In genomic region chr4:48467442-48467841, GRCh38 we compare ENCODE assay signal across 31 cellular contexts. TPM values are rescaled to one million over a fixed set of nuclear protein-coding genes. Genes with fewer than 3 reads are reported as not detected.
"Had no signal": no experiment of that assay in that cellular context is flagged by ENCODE, and none has a peak within 500 bp of the region (broad histone marks: within the 10 kb centered on the region; RNA-seq: fewer than 3 reads in every experiment).

No MANE protein-coding gene starts in this region.

- H3K9me3 Mint-ChIP-seq: activated T-helper 17 cell treated with anti-CD3 and anti-CD28 coated beads, Interleukin-2, amount 50 U/mL, for 72 hours; dendritic cell treated with granulocyte-macrophage colony-stimulating factor and Interleukin-4, amounts not matched to agents 40 ng/mL and 50 ng/mL, for 4 days; immature natural killer cell; natural killer cell had no signal

- H3K4me1 Mint-ChIP-seq: activated T-helper 17 cell treated with anti-CD3 and anti-CD28 coated beads, Interleukin-2, amount 50 U/mL, for 72 hours; immature natural killer cell; natural killer cell had no signal

- ATAC-seq: activated CD4-positive, CD25-positive, alpha-beta regulatory T cell treated with anti-CD3 and anti-CD28 coated beads, Interleukin-2, amount 50 U/mL, for 24 hours; activated T-helper 17 cell treated with anti-CD3 and anti-CD28 coated beads, Interleukin-2, amount 50 U/mL, for 72 hours; left lobe of liver; natural killer cell; pancreas; psoas muscle; upper lobe of right lung had no signal

- H3K27ac Mint-ChIP-seq: activated naive CD8-positive, alpha-beta T cell; activated T-helper 17 cell treated with anti-CD3 and anti-CD28 coated beads, Interleukin-2, amount 50 U/mL, for 72 hours; dendritic cell treated with granulocyte-macrophage colony-stimulating factor and Interleukin-4, amounts not matched to agents 40 ng/mL and 50 ng/mL, for 4 days; immature natural killer cell; natural killer cell; stimulated activated naive CD8-positive, alpha-beta T cell treated with anti-CD3 and anti-CD28 coated beads, Interleukin-15, Interleukin-2, amounts not matched to agents 100 ng/mL and 50 ng/mL, for 24 hours had no signal

- H3K9me3 ChIP-seq: adrenal gland, ascending aorta, pancreas, right atrium auricular region, thyroid gland, upper lobe of right lung had no signal

- H3K36me3 ChIP-seq: adrenal gland, ascending aorta, brain microvascular endothelial cell, pancreas, right atrium auricular region, thyroid gland, upper lobe of right lung had no signal

- H3K36me3 Mint-ChIP-seq: activated naive CD8-positive, alpha-beta T cell; natural killer cell had no signal

- H3K27me3 ChIP-seq: adrenal gland, ascending aorta, brain microvascular endothelial cell, hepatocyte, pancreas, right atrium auricular region, thyroid gland, upper lobe of right lung had no signal

- FAIRE-seq: endometrium, pancreas had no signal

- H3K4me3 Mint-ChIP-seq: activated naive CD8-positive, alpha-beta T cell; activated T-helper 17 cell treated with anti-CD3 and anti-CD28 coated beads, Interleukin-2, amount 50 U/mL, for 72 hours; dendritic cell treated with granulocyte-macrophage colony-stimulating factor and Interleukin-4, amounts not matched to agents 40 ng/mL and 50 ng/mL, for 4 days; immature natural killer cell; natural killer cell; stimulated activated naive CD8-positive, alpha-beta T cell treated with anti-CD3 and anti-CD28 coated beads, Interleukin-15, Interleukin-2, amounts not matched to agents 100 ng/mL and 50 ng/mL, for 24 hours had no signal

- DNase-seq: activated CD4-positive, alpha-beta T cell treated with anti-CD3 and anti-CD28 coated beads, Interleukin-2, amount 50 U/mL, for 1 hour; activated T-cell treated with anti-CD3 and anti-CD28 coated beads, Interleukin-2, amount 50 U/mL, for 1 hour; adrenal gland; brain microvascular endothelial cell; caudate nucleus; effector CD4-positive, alpha-beta T cell; foreskin fibroblast; immature natural killer cell; natural killer cell; pancreas; psoas muscle; stimulated activated CD4-positive, alpha-beta T cell treated with anti-CD3 and anti-CD28 coated beads, Interleukin-4, amount 100 ng/mL, for 24 hours; substantia nigra; thyroid gland; upper lobe of right lung had no signal

- H3K4me1 ChIP-seq: adrenal gland, ascending aorta, pancreas, psoas muscle, right atrium auricular region, thyroid gland, upper lobe of right lung had no signal

- H3K4me3 ChIP-seq: adrenal gland, ascending aorta, hepatocyte, lung, pancreas, psoas muscle, right atrium auricular region, thyroid gland, upper lobe of right lung had no signal

- H3K27ac ChIP-seq: adrenal gland, ascending aorta, brain microvascular endothelial cell, hepatocyte, pancreas, psoas muscle, right atrium auricular region, thyroid gland, upper lobe of right lung, VCaP had no signal

RNA-seq across cellular contexts. Expression of gene SLC10A4, which starts 15.7 kb away (rescaled TPM):
- total RNA-seq: activated T-helper 17 cell treated with anti-CD3 and anti-CD28 coated beads, Interleukin-2, amount 50 U/mL, for 72 hours; epithelial cell of proximal tubule; pancreas; right atrium auricular region; T-helper 2 cell treated with Interferon-gamma antibody and Interleukin-4, amounts not matched to agents 100 ng/mL and 5 ng/mL, for 36 hours had no signal

RNA-seq across cellular contexts. Expression of gene ZAR1, which starts 22.6 kb away (rescaled TPM):
- total RNA-seq: activated T-helper 17 cell treated with anti-CD3 and anti-CD28 coated beads, Interleukin-2, amount 50 U/mL, for 72 hours; adrenal gland; fibroblast of lung; hepatocyte; kidney epithelial cell; left lobe of liver; lung; natural killer cell; pancreas; psoas muscle; right atrium auricular region; T-helper 2 cell treated with Interferon-gamma antibody and Interleukin-4, amounts not matched to agents 100 ng/mL and 5 ng/mL, for 36 hours; thyroid gland had no signal
